21 cellular contexts compared by ENCODE assay signal in the genomic region with DNA sequence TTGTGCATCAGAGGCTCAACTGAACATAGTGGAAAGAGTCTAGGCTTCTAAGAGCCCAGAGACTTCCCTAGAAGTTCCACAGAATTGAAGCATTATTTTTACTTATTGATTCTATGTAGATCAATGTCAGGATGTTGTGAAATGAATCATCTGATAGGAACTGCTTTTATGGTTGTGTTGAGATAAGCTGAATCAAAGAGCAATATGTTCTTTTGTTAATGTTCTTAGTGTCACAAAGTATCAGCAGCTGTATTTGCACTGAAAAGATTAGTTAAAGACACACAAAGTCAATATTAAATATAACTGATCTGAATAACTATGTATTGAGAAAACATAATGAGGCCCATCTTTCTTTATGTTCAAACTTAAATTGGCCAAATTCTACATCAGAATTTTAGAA.
"Had no signal": no experiment of that assay in that cellular context is flagged by ENCODE, and none has a peak within 500 bp of the region (broad histone marks: within the 10 kb centered on the region; RNA-seq: fewer than 3 reads in every experiment).

No MANE protein-coding gene starts in this region.

- H3K9me3 ChIP-seq: esophagus muscularis mucosa, gastroesophageal sphincter, lower lobe of right lung had no signal

- H3K27me3 Mint-ChIP-seq: naive thymus-derived CD4-positive, alpha-beta T cell had no signal

- H3K27ac Mint-ChIP-seq: immature natural killer cell; mesothelial cell of epicardium; naive thymus-derived CD4-positive, alpha-beta T cell had no signal

- H3K4me1 ChIP-seq: esophagus muscularis mucosa, foreskin keratinocyte, gastroesophageal sphincter, heart left ventricle, left lung, lower lobe of right lung had no signal

- H3K4me2 ChIP-seq: hepatocyte had no signal

- H3K36me3 ChIP-seq: esophagus muscularis mucosa, gastroesophageal sphincter, heart left ventricle, left lung, lower lobe of right lung had no signal

- H3K4me1 Mint-ChIP-seq: immature natural killer cell; mesothelial cell of epicardium; naive thymus-derived CD4-positive, alpha-beta T cell had no signal

- H3K79me2 ChIP-seq: hepatocyte had no signal

- ATAC-seq: foreskin keratinocyte; gastroesophageal sphincter; heart left ventricle; left ventricle myocardium superior; naive thymus-derived CD4-positive, alpha-beta T cell had no signal

- H3K4me3 ChIP-seq: coronary artery, dorsolateral prefrontal cortex, esophagus muscularis mucosa, gastroesophageal sphincter, heart left ventricle, hepatocyte, left lung, lower lobe of right lung had no signal

- H2AFZ ChIP-seq: hepatocyte had no signal

- H3K27me3 ChIP-seq: dorsolateral prefrontal cortex, esophagus muscularis mucosa, foreskin keratinocyte, gastroesophageal sphincter, heart left ventricle, hepatocyte, left lung had no signal

- H3K27ac ChIP-seq: coronary artery, dorsolateral prefrontal cortex, esophagus muscularis mucosa, foreskin keratinocyte, gastroesophageal sphincter, heart left ventricle, hepatocyte, left lung, lower lobe of right lung had no signal

- DNase-seq: dermis blood vessel endothelial cell; dorsolateral prefrontal cortex; effector CD4-positive, alpha-beta T cell; effector memory CD4-positive, alpha-beta T cell; foreskin keratinocyte; heart left ventricle; hypothalamus; immature natural killer cell; islet precursor cell; kidney; kidney glomerular epithelial cell; left lung; left ventricle myocardium superior; lower lobe of right lung; mesenchymal stem cell; naive thymus-derived CD4-positive, alpha-beta T cell had no signal

- H3K36me3 Mint-ChIP-seq: naive thymus-derived CD4-positive, alpha-beta T cell had no signal

- H3K4me3 Mint-ChIP-seq: immature natural killer cell; mesothelial cell of epicardium; naive thymus-derived CD4-positive, alpha-beta T cell had no signal
